ENCODE assay signal across 23 cellular contexts in genomic region chr7:106692450-106693051, GRCh38.
"Had no signal": no experiment of that assay in that cellular context is flagged by ENCODE, and none has a peak within 500 bp of the region (broad histone marks: within the 10 kb centered on the region; RNA-seq: fewer than 3 reads in every experiment).

No MANE protein-coding gene starts in this region.

- DNase-seq: activated CD4-positive, alpha-beta T cell treated with anti-CD3 and anti-CD28 coated beads, Interleukin-2, amount 10 ng/mL, durations not matched to agents 24 days and 14 days; activated CD4-positive, alpha-beta T cell treated with anti-CD3 and anti-CD28 coated beads, Interleukin-2, amount 50 U/mL, for 4 hours; activated CD4-positive, CD25-positive, alpha-beta regulatory T cell; activated CD8-positive, alpha-beta T cell treated with anti-CD3 and anti-CD28 coated beads for 36 hours; activated gamma-delta T cell; activated naive CD4-positive, alpha-beta T cell treated with Interleukin-2 at 50 U/mL for 16 hours; activated naive CD8-positive, alpha-beta T cell treated with anti-CD3 and anti-CD28 coated beads, Interleukin-2, amount 10 ng/mL, durations not matched to agents 7 days and 5 days; activated T-cell treated with anti-CD3 and anti-CD28 coated beads, Interleukin-2, amount 50 U/mL, for 1 hour; amygdala; colonic mucosa; NCI-H1092 treated with DMSO at 0.1 percent for 48 hours; NCI-H1436; NCI-H1694; NCI-H1930; NCI-H345; NCI-H524 treated with DMSO at 0.1 percent for 48 hours; Right ventricle myocardium superior; SJCRH30; T1000; WERI-Rb-1 had no signal

- H3K4me1 ChIP-seq: ascending aorta, colonic mucosa, SJCRH30 had no signal

- H3K36me3 ChIP-seq: ascending aorta, cardiac muscle cell, colonic mucosa, SJCRH30, WERI-Rb-1 had no signal

- H3K4me3 ChIP-seq: ascending aorta, cardiac muscle cell, colonic mucosa, SJCRH30, SK-N-MC had no signal

- H3K27me3 ChIP-seq: ascending aorta, cardiac muscle cell, colonic mucosa, SJCRH30 had no signal

- H3K27ac ChIP-seq: ascending aorta, cardiac muscle cell, colonic mucosa, SJCRH30, SK-N-MC, WERI-Rb-1 had no signal

- H3K9me3 ChIP-seq: colonic mucosa, SJCRH30 had no signal
